ENCODE assay signal across 12 cellular contexts in the genomic region with DNA sequence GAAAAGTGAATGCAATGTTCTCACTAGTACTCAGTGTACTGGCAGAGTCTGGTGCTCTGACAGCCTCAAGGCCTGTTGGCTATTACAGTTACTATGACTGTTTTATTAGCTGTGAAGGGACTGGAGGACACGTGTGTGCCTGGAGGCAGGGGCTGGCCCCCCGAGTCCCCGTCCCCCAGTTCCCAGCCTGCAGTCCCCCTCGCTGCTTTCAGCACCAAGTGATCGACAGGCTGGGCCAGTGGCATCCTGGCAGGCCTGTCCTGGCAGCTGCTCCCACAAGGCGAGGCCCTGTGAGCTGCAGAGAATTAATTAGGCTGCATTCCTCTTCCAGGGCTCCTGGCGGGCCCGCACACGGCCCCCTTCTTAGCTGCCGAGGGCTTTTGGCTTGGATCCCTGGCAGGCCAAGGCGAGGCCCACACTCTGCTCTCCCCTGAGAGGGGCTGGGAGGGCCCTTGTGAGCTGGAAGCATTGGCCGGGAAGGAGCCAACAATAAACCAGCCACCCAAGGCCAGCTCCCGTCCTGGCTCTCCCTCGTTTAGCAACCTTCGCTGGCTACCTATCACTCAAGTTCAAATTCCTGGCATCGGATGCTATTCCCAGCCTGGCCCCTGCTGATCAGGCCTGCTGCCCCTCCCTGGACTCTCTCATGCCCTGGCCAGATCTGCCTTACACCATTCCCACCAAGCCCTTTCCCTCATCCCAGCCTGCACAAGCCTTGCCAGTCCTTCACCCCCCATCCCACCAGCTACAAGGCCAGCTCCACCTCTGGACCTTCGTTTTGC. TPM values are rescaled to one million over a fixed set of nuclear protein-coding genes. Genes with fewer than 3 reads are reported as not detected.
DNase-seq lines count a peak whose midpoint lies in the region; ATAC-seq and TF ChIP-seq lines count a peak whose summit lies in the region.
"Had no signal": no experiment of that assay in that cellular context is flagged by ENCODE, and none has a peak within 500 bp of the region (broad histone marks: within the 10 kb centered on the region; RNA-seq: fewer than 3 reads in every experiment).

No MANE protein-coding gene starts in this region.

- CTCF ChIA-PET in naive thymus-derived CD4-positive, alpha-beta T cell (lab: Charles Lee): no interaction called here

- no peaks in the 10 kb centered on the region for H3K27me3 ChIP-seq in foreskin keratinocyte
- no peaks in the 10 kb centered on the region for H3K27me3 ChIP-seq in naive thymus-derived CD4-positive, alpha-beta T cell (ENCODE audit: control insufficient read depth in 2 of 2, insufficient read depth in 2 of 2, low read length in 2 of 2)

- no peaks in the 10 kb centered on the region for H3K36me3 Mint-ChIP-seq in osteocyte (ENCODE audit: unreplicated experiment)
- H3K36me3 Mint-ChIP-seq in naive thymus-derived CD4-positive, alpha-beta T cell: no peaks in the 10 kb centered on the region

- H3K9me3 Mint-ChIP-seq in osteocyte (ENCODE audit: unreplicated experiment): no peaks in the 10 kb centered on the region
- no peaks in the 10 kb centered on the region for H3K9me3 Mint-ChIP-seq in naive thymus-derived CD4-positive, alpha-beta T cell
- H3K9me3 Mint-ChIP-seq: activated CD4-positive, alpha-beta memory T cell treated with anti-CD3 and anti-CD28 coated beads, Interleukin-2, amount 10 ng/mL, durations not matched to agents 7 days and 5 days had no signal

- peak overlapping the region; percentile 73 for H3K27ac Mint-ChIP-seq in osteocyte (ENCODE audit: unreplicated experiment)
- H3K27ac Mint-ChIP-seq in naive thymus-derived CD4-positive, alpha-beta T cell: no peak overlapping the region
- H3K27ac Mint-ChIP-seq: activated CD4-positive, alpha-beta memory T cell treated with anti-CD3 and anti-CD28 coated beads, Interleukin-2, amount 10 ng/mL, durations not matched to agents 7 days and 5 days had no signal

- H3K4me3 ChIP-seq in naive thymus-derived CD4-positive, alpha-beta T cell (ENCODE audit: low read length): no peak overlapping the region
- H3K4me3 ChIP-seq: GM12878 had no signal

- DNase-seq in NCI-H2171 treated with DMSO at 0.1 percent for 48 hours (lab: John Stamatoyannopoulos, UW) (peak; percentile 70), foreskin keratinocyte (peak in 1 of 2 donors; percentile 47), osteocyte (ENCODE audit: extremely low spot score, unreplicated experiment) (no peak), HT-29 (ENCODE audit: low spot score) (no peak)
- DNase-seq in activated CD4-positive, alpha-beta T cell treated with anti-CD3 and anti-CD28 coated beads, Interleukin-2, amount 50 U/mL, for 48 hours: no peak
- no peak for DNase-seq in naive thymus-derived CD4-positive, alpha-beta T cell
- DNase-seq: activated CD4-positive, alpha-beta memory T cell treated with anti-CD3 and anti-CD28 coated beads, Interleukin-2, amount 10 ng/mL, durations not matched to agents 7 days and 5 days had no signal

- peaks cover 13% of the 10 kb centered on the region for H3K4me1 ChIP-seq in foreskin keratinocyte
- H3K4me1 ChIP-seq in naive thymus-derived CD4-positive, alpha-beta T cell (ENCODE audit: control insufficient read depth in 2 of 2, insufficient read depth in 2 of 2, low read length in 2 of 2): no peaks in the 10 kb centered on the region

- H3K27ac ChIP-seq in 22Rv1 (peak overlapping the region; percentile 84), foreskin keratinocyte (no peak overlapping the region)
- no peak overlapping the region for H3K27ac ChIP-seq in naive thymus-derived CD4-positive, alpha-beta T cell (ENCODE audit: low read depth, low read length)

- ATAC-seq in foreskin keratinocyte (peak; percentile 54), GM21619 (IDR thresholded peaks at IDR 0.05; ENCODE audit: unreplicated experiment) (no peak)
- no peak for ATAC-seq in naive thymus-derived CD4-positive, alpha-beta T cell
- ATAC-seq: GM12878 had no signal

- peaks cover 48% of the 10 kb centered on the region for H3K4me1 Mint-ChIP-seq in osteocyte (ENCODE audit: unreplicated experiment)
- H3K4me1 Mint-ChIP-seq in naive thymus-derived CD4-positive, alpha-beta T cell: no peaks in the 10 kb centered on the region
- H3K4me1 Mint-ChIP-seq: activated CD4-positive, alpha-beta memory T cell treated with anti-CD3 and anti-CD28 coated beads, Interleukin-2, amount 10 ng/mL, durations not matched to agents 7 days and 5 days had no signal

- POLR2A ChIA-PET in naive thymus-derived CD4-positive, alpha-beta T cell (lab: Charles Lee): no interaction called here

- no peaks in the 10 kb centered on the region for H3K36me3 ChIP-seq in naive thymus-derived CD4-positive, alpha-beta T cell (ENCODE audit: control insufficient read depth in 2 of 3, insufficient read depth in 3 of 3, low read length in 3 of 3)

- no peak overlapping the region for H3K4me3 Mint-ChIP-seq in osteocyte (ENCODE audit: unreplicated experiment)
- no peak overlapping the region for H3K4me3 Mint-ChIP-seq in naive thymus-derived CD4-positive, alpha-beta T cell
- H3K4me3 Mint-ChIP-seq: activated CD4-positive, alpha-beta memory T cell treated with anti-CD3 and anti-CD28 coated beads, Interleukin-2, amount 10 ng/mL, durations not matched to agents 7 days and 5 days had no signal

- TF ChIP-seq CTCF in 22Rv1 (IDR thresholded peaks at IDR 0.05) (no peak), foreskin keratinocyte (conservative IDR thresholded peaks at IDR 0.05) (no peak), osteocyte (IDR thresholded peaks at IDR 0.05) (no peak)

- no peaks in the 10 kb centered on the region for H3K9me3 ChIP-seq in naive thymus-derived CD4-positive, alpha-beta T cell (ENCODE audit: control insufficient read depth in 2 of 3, low read length in 3 of 3)

- H3K27me3 Mint-ChIP-seq in osteocyte (ENCODE audit: unreplicated experiment): no peaks in the 10 kb centered on the region
- peaks cover 0 to 5% (median 0%) of the 10 kb centered on the region in 5 donors for H3K27me3 Mint-ChIP-seq in naive thymus-derived CD4-positive, alpha-beta T cell

- intact Hi-C loops in naive thymus-derived CD4-positive, alpha-beta T cell (cut with micrococcal nuclease): no loop called here

RNA-seq across cellular contexts. Expression of a gene that starts 9.8 kb away (rescaled TPM):
- total RNA-seq in foreskin keratinocyte (0.11 and 0.27 TPM in 2 replicates), osteocyte (not detected in 2 replicates)
- 0.10 and 0.32 TPM in 2 replicates for polyA plus RNA-seq in foreskin keratinocyte
- total RNA-seq in HT-29 (2014; rRNA removed; shearing (Covaris generic)): 0.37 and 0.46 TPM in 2 replicates
- total RNA-seq in naive thymus-derived CD4-positive, alpha-beta T cell: not detected
- polyA plus RNA-seq in naive thymus-derived CD4-positive, alpha-beta T cell: not detected
- total RNA-seq: activated CD4-positive, alpha-beta memory T cell treated with anti-CD3 and anti-CD28 coated beads, Interleukin-2, amount 10 ng/mL, durations not matched to agents 7 days and 5 days; dermis microvascular lymphatic vessel endothelial cell; lung microvascular endothelial cell had no signal
